ENCODE assay signal across 8 cellular contexts in genomic region chr5:62306494-62307363, GRCh38. TPM values are rescaled to one million over a fixed set of nuclear protein-coding genes. Genes with fewer than 3 reads are reported as not detected.
DNase-seq lines count a peak whose midpoint lies in the region; ATAC-seq, FAIRE-seq and TF ChIP-seq lines count a peak whose summit lies in the region.

No MANE protein-coding gene starts in this region.

- no peak for TF ChIP-seq CTCF in GM12864 (IDR thresholded peaks at IDR 0.05; ENCODE audit: low read depth, low read length, missing control alignments)
- TF ChIP-seq CTCF in HepG2 (CRISPR knock-in tag; IDR thresholded peaks at IDR 0.05): no peak

- peak; percentile 74 for ATAC-seq in HepG2

- peak overlapping the region; percentile 83 for H3K4me2 ChIP-seq in HepG2 (ENCODE audit: low read depth, low read length)

- DNase-seq in GM12864 (ENCODE audit: low read depth) (no peak), H54 (ENCODE audit: insufficient read length, low spot score) (peak; percentile 23), LoVo (ENCODE audit: low spot score) (peak; percentile 18), HepG2 (ENCODE audit: low spot score) (no peak), middle frontal gyrus (ENCODE audit: extremely low spot score, low spot score) (no peak)
- DNase-seq in activated CD4-positive, alpha-beta T cell treated with anti-CD3 and anti-CD28 coated beads for 4 hours: peak; percentile 53 to 59
- DNase-seq in stimulated activated CD4-positive, alpha-beta T cell treated with anti-CD3 and anti-CD28 coated beads, Interleukin-4, amount 100 ng/mL, for 24 hours: peak; percentile 68

- CTCF ChIA-PET in HepG2 (lab: Yijun Ruan, JAX; ENCODE audit: low intra/inter-chr PET ratio, low total read pairs): no interaction called here

- no peaks in the 10 kb centered on the region for H3K36me3 ChIP-seq in HepG2 (replicated peaks in 1 of 2; ENCODE audit: control insufficient read depth in 1 of 2, insufficient read depth in 2 of 2, low read length in 2 of 2)

- TF ChIP-seq EP300 in HepG2 (IDR thresholded peaks at IDR 0.05; ENCODE audit: low read depth in 2 of 2, low read length in 2 of 2): no peak
- no peak for TF ChIP-seq EP300 in HepG2 (CRISPR knock-in tag; IDR thresholded peaks at IDR 0.05; ENCODE audit: borderline replicate concordance)

- no peak for TF ChIP-seq RAD21 in HepG2 (CRISPR knock-in tag; IDR thresholded peaks at IDR 0.05)

- H3K4me1 ChIP-seq in HepG2 (ENCODE audit: insufficient read depth, low read length): peaks cover 25% of the 10 kb centered on the region

- H3K27ac ChIP-seq in cingulate gyrus (ENCODE audit: low read depth, low read length) (peak overlapping the region; percentile 83), HepG2 (ENCODE audit: extremely low read length, insufficient read depth, low read length) (peak overlapping the region; percentile 78)

- H3K79me2 ChIP-seq in HepG2 (ENCODE audit: insufficient read depth, low read length): peaks cover 33% of the 10 kb centered on the region

- 2% methylated on average over 21 of the region's 71 CpGs for WGBS in HepG2 (ENCODE audit: low lambda C conversion rate)

- intact Hi-C loops in HepG2 (cut with micrococcal nuclease; ENCODE audit: unreplicated experiment): loop anchor here (2.0 kb wide), 2 partner anchors 16 to 34 kb away; no protein-coding TSS in a partner anchor

- H3K4me3 ChIP-seq in GM12864 (ENCODE audit: low read depth, low read length): peak overlapping the region; percentile 97
- peak overlapping the region; percentile 84 to 93 (median 89) for H3K4me3 ChIP-seq in HepG2 (replicated peaks in 1 of 3; ENCODE audit: insufficient read depth in 1 of 3, low read depth in 2 of 3, low read length in 3 of 3)

- H4K20me1 ChIP-seq in HepG2 (ENCODE audit: insufficient read depth, low read length): peaks cover 10% of the 10 kb centered on the region; the same call in 1 of the 2 replicates

- no TSS peak for BruUV-seq in HepG2 (replicated peaks; lab: Mats Ljungman, UMichigan)

- no peak overlapping the region for H2AFZ ChIP-seq in HepG2 (ENCODE audit: low read length)

- TF ChIP-seq POLR2A in H54 (IDR thresholded peaks at IDR 0.05; ENCODE audit: low read depth, low read length): no peak
- TF ChIP-seq POLR2A in HepG2 (IDR thresholded peaks at IDR 0.05; ENCODE audit: insufficient read depth in 1 of 2, low read depth in 2 of 2, low read length in 2 of 2): no peak; a peak in 1 of 4 replicates

- no peaks in the 10 kb centered on the region for H3K27me3 ChIP-seq in HepG2 (ENCODE audit: control insufficient read depth in 1 of 2, insufficient read depth in 2 of 2, low read length in 2 of 2)

- H3K9me3 ChIP-seq in HepG2 (ENCODE audit: low read length): no peaks in the 10 kb centered on the region

- in situ Hi-C loops in HepG2 (cut with HindIII; ENCODE audit: extremely low pct_ligation_motif_present, low pct_unique_long_range_greater_than_20kb): no loop called here

- peak overlapping the region; percentile 76 for H3K9ac ChIP-seq in HepG2 (ENCODE audit: insufficient read depth, low read depth, low read length)

- no peak for FAIRE-seq in H54 (lab: Jason Lieb, UNC)
- no peak for FAIRE-seq in HepG2 (lab: Jason Lieb, UNC)

- POLR2A ChIA-PET in HepG2 (lab: Yijun Ruan, JAX): interaction anchor here (1.0 to 1.2 kb wide), 2 partner anchors 9 to 97 kb away, joined by 6 to 10 read pairs; partner anchors contain the start of gene DIMT1

TF ChIP-seq in HepG2, 621 proteins besides CTCF, POLR2A, EP300 and RAD21 (continues in another document):
- TF ChIP-seq MLXIP (CRISPR knock-in tag; IDR thresholded peaks at IDR 0.05; ENCODE audit: borderline replicate concordance) (no peak), ZNF691 (CRISPR knock-in tag; IDR thresholded peaks at IDR 0.05; ENCODE audit: borderline replicate concordance, low read depth) (no peak), ZFP36 (IDR thresholded peaks at IDR 0.05; ENCODE audit: borderline replicate concordance, low read depth, low read length, partially characterized antibody) (no peak), RCOR2 (CRISPR knock-in tag; IDR thresholded peaks at IDR 0.05) (no peak), FOXK1 (CRISPR knock-in tag; IDR thresholded peaks at IDR 0.05; ENCODE audit: borderline replicate concordance, low read depth) (no peak), ZNF782 (CRISPR knock-in tag; IDR thresholded peaks at IDR 0.05; ENCODE audit: borderline replicate concordance) (no peak), ZNF850 (CRISPR knock-in tag; conservative IDR thresholded peaks at IDR 0.05) (no peak), CCDC6 (CRISPR knock-in tag; IDR thresholded peaks at IDR 0.05) (no peak), ZNF503 (CRISPR knock-in tag; IDR thresholded peaks at IDR 0.05) (no peak)

RNA-seq across cellular contexts. Expression of gene KIF2A, which starts 0.7 kb away (rescaled TPM):
- 19.2 and 36.4 TPM in 2 replicates for total RNA-seq in HepG2 (2016; rRNA removed; fragmentation: Illumina TruSeq; extraction: Trizol)
- 6.8 and 7.9 TPM in 2 replicates for total RNA-seq in HepG2 (2016; cell fraction: cytosol; rRNA removed; fragmentation: Illumina TruSeq; extraction: Trizol; ENCODE audit: low read depth)
- total RNA-seq in HepG2 (2016; cell fraction: insoluble cytoplasmic fraction; rRNA removed; fragmentation: Illumina TruSeq; extraction: Trizol): 18.4 and 35.5 TPM in 2 replicates
- total RNA-seq in HepG2 (2016; cell fraction: membrane; rRNA removed; fragmentation: Illumina TruSeq; extraction: Trizol): 15.2 and 17.0 TPM in 2 replicates
- total RNA-seq in HepG2 (2016; cell fraction: nucleus; rRNA removed; fragmentation: Illumina TruSeq; extraction: Trizol): 21.0 and 22.1 TPM in 2 replicates
- 6.8 and 8.5 TPM in 2 replicates for polyA plus RNA-seq in HepG2 (2011; rRNA removed)
- 4.3 and 6.7 TPM in 2 replicates for polyA plus RNA-seq in HepG2 (2011; cell fraction: cytosol; rRNA removed)
- polyA plus RNA-seq in HepG2 (2011; cell fraction: nucleus; rRNA removed): 4.7 and 6.9 TPM in 2 replicates
- polyA plus RNA-seq in HepG2 (2012): 17.8 and 18.0 TPM in 2 replicates
- polyA plus RNA-seq in HepG2 (2016; cell fraction: cytosol; fragmentation: Illumina TruSeq; extraction: Trizol; ENCODE audit: low read depth): 3.1 and 3.2 TPM in 2 replicates
- polyA plus RNA-seq in HepG2 (2016; cell fraction: insoluble cytoplasmic fraction; fragmentation: Illumina TruSeq; extraction: Trizol; ENCODE audit: low read depth): 30.8 and 31.3 TPM in 2 replicates
- 6.1 and 8.6 TPM in 2 replicates for polyA plus RNA-seq in HepG2 (2016; cell fraction: membrane; fragmentation: Illumina TruSeq; extraction: Trizol; ENCODE audit: low read depth)
- 17.1 and 18.4 TPM in 2 replicates for polyA plus RNA-seq in HepG2 (2016; cell fraction: nucleus; fragmentation: Illumina TruSeq; extraction: Trizol; ENCODE audit: insufficient read depth, low read depth)
- polyA minus RNA-seq in HepG2 (2011; rRNA and poly(A)+ RNA removed; ENCODE audit: low replicate concordance): 7.8 and 18.7 TPM in 2 replicates
- polyA minus RNA-seq in HepG2 (2011; cell fraction: cytosol; rRNA and poly(A)+ RNA removed): 15.8 and 16.6 TPM in 2 replicates
- 14.9 and 23.4 TPM in 2 replicates for polyA minus RNA-seq in HepG2 (2011; cell fraction: nucleus; rRNA and poly(A)+ RNA removed)

Comparison
In these comparisons a context has a peak if more than half of its experiments do, and no peak if none do; other contexts are left out.
1. DNase-seq: peak in H54 (single experiment), LoVo (single experiment), activated CD4-positive, alpha-beta T cell treated with anti-CD3 and anti-CD28 coated beads for 4 hours (2 of 2) and stimulated activated CD4-positive, alpha-beta T cell treated with anti-CD3 and anti-CD28 coated beads, Interleukin-4, amount 100 ng/mL, for 24 hours (single experiment); none in GM12864 (single experiment), HepG2 (single experiment) and middle frontal gyrus (single experiment).